In the genomic region with DNA sequence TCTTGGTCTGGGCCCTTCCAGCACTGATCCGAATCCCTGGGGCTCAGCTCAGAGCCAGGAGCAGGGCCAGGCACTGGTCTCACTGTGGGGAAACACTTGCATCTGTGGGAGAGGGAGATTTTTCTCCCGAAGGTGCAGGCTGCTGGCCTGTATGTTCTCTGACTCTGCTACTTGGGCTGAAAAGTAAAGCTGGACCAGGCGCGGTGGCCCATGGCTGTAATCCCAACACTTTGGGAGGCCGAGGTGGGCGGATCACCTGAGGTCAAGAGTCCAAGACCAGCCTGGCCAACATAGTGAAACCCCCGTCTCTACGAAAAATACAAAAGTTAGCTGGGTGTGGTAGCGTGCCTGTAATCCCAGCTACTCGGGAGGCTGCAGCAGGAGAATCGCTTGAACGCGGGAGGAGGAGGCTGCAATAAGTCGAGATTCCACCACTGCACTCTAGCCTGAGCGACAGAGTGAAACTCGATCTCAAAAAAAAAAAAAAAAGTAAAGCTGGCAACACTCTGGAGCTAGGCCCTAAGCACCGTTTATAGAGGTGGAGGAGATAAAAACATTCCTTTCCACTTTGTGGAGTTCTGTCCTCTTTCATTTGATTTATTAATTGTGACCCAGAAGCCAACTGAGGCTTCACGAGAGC, we compare ENCODE assay signal across 24 cellular contexts. TPM values are rescaled to one million over a fixed set of nuclear protein-coding genes. Genes with fewer than 3 reads are reported as not detected.
DNase-seq lines count a peak whose midpoint lies in the region; ATAC-seq and TF ChIP-seq lines count a peak whose summit lies in the region.
"Had no signal": no experiment of that assay in that cellular context is flagged by ENCODE, and none has a peak within 500 bp of the region (broad histone marks: within the 10 kb centered on the region; RNA-seq: fewer than 3 reads in every experiment).

No MANE protein-coding gene starts in this region.

- H3K27me3 ChIP-seq in NT2/D1 (ENCODE audit: insufficient read depth, insufficient read length) (no peaks in the 10 kb centered on the region), cardiac muscle cell (no peaks in the 10 kb centered on the region), muscle layer of duodenum (ENCODE audit: low read depth, low read length) (no peaks in the 10 kb centered on the region), skeletal muscle tissue (ENCODE audit: control insufficient read depth in 3 of 3, insufficient read depth in 3 of 3, low read length in 3 of 3) (no peaks in the 10 kb centered on the region)
- H3K27me3 ChIP-seq: BLaER1 had no signal

- no peak overlapping the region for H3K27ac Mint-ChIP-seq in activated naive CD4-positive, alpha-beta T cell treated with anti-CD3 and anti-CD28 coated beads, Interleukin-2, amount 50 U/mL, for 72 hours
- H3K27ac Mint-ChIP-seq: activated naive CD4-positive, alpha-beta T cell treated with anti-CD3 and anti-CD28 coated beads, Interleukin-2, amount 50 U/mL, for 24 hours; mesothelial cell of epicardium; T-helper 2 cell treated with Interferon-gamma antibody and Interleukin-4, amounts not matched to agents 5 μg/mL and 100 μg/mL, for 36 hours had no signal

- no peak for ATAC-seq in GM18867 (IDR thresholded peaks at IDR 0.05; ENCODE audit: unreplicated experiment)
- ATAC-seq in activated naive CD4-positive, alpha-beta T cell treated with anti-CD3 and anti-CD28 coated beads, Interleukin-2, amount 50 U/mL, for 72 hours = no peak
- ATAC-seq: GM12878, left colon had no signal

- H3K9ac ChIP-seq in NT2/D1 (ENCODE audit: insufficient read length, low read depth) = peak overlapping the region; percentile 51
- H3K9ac ChIP-seq in skeletal muscle tissue (ENCODE audit: low read depth in 1 of 3, low read length in 3 of 3) = peak overlapping the region in 2 of 3 donors; percentile 64 to 81
- H3K9ac ChIP-seq: BLaER1, KMS-11 had no signal

- DNase-seq in NT2/D1 (ENCODE audit: low read depth, low spot score) = no peak
- no peak for DNase-seq in cardiac muscle cell (ENCODE audit: low read depth in 1 of 2, low spot score in 1 of 2)
- no peak for DNase-seq in stimulated activated CD4-positive, alpha-beta T cell treated with anti-CD3 and anti-CD28 coated beads, Interleukin-4, amount 100 ng/mL, for 1 hour
- DNase-seq in foreskin fibroblast = no peak
- DNase-seq in activated naive CD4-positive, alpha-beta T cell treated with anti-CD3 and anti-CD28 coated beads, Interleukin-2, amount 50 U/mL, for 72 hours (ENCODE audit: low spot score in 2 of 2) = no peak
- DNase-seq: activated CD4-positive, alpha-beta T cell treated with anti-CD3 and anti-CD28 coated beads for 48 hours; DMS79 treated with DMSO at 0.1 percent for 48 hours; dorsolateral prefrontal cortex; left colon; NCI-H187; NCI-H526; stimulated activated CD4-positive, alpha-beta T cell treated with anti-CD3 and anti-CD28 coated beads, Interleukin-2, amount 100 ng/mL, for 24 hours had no signal

- no peak for TF ChIP-seq CTCF in cardiac muscle cell (IDR thresholded peaks at IDR 0.05; ENCODE audit: low read depth, low read length)
- no peak for TF ChIP-seq CTCF in foreskin fibroblast (IDR thresholded peaks at IDR 0.05; ENCODE audit: low read depth, low read length)

- H3K9me3 ChIP-seq in NT2/D1 (ENCODE audit: insufficient read depth, low read length) (no peaks in the 10 kb centered on the region), cardiac muscle cell (ENCODE audit: low read depth) (no peaks in the 10 kb centered on the region), muscle layer of duodenum (ENCODE audit: control insufficient read depth in 1 of 2, low read length in 2 of 2) (no peaks in the 10 kb centered on the region), skeletal muscle tissue (ENCODE audit: control insufficient read depth in 3 of 3, low read length in 3 of 3) (no peaks in the 10 kb centered on the region)
- H3K9me3 ChIP-seq: BLaER1 had no signal

- no peaks in the 10 kb centered on the region for H3K9me3 Mint-ChIP-seq in activated naive CD4-positive, alpha-beta T cell treated with anti-CD3 and anti-CD28 coated beads, Interleukin-2, amount 50 U/mL, for 72 hours
- H3K9me3 Mint-ChIP-seq: activated naive CD4-positive, alpha-beta T cell treated with anti-CD3 and anti-CD28 coated beads, Interleukin-2, amount 50 U/mL, for 24 hours; central memory CD8-positive, alpha-beta T cell; T-helper 2 cell treated with Interferon-gamma antibody and Interleukin-4, amounts not matched to agents 5 μg/mL and 100 μg/mL, for 36 hours had no signal

- H3K4me3 ChIP-seq in NT2/D1 (ENCODE audit: insufficient read length, low read depth) (no peak overlapping the region), cardiac muscle cell (no peak overlapping the region), muscle layer of duodenum (ENCODE audit: low read depth in 1 of 2, low read length in 2 of 2) (no peak overlapping the region), skeletal muscle tissue (ENCODE audit: low read length in 3 of 3) (peak overlapping the region in 2 of 3 donors; percentile 56 to 61), foreskin fibroblast (ENCODE audit: low read depth in 1 of 2, low read length in 2 of 2) (no peak overlapping the region)
- H3K4me3 ChIP-seq: BLaER1, dorsolateral prefrontal cortex, GM12878, smooth muscle cell had no signal

- no peaks in the 10 kb centered on the region for H3K36me3 Mint-ChIP-seq in activated naive CD4-positive, alpha-beta T cell treated with anti-CD3 and anti-CD28 coated beads, Interleukin-2, amount 50 U/mL, for 72 hours
- H3K36me3 Mint-ChIP-seq: activated naive CD4-positive, alpha-beta T cell treated with anti-CD3 and anti-CD28 coated beads, Interleukin-2, amount 50 U/mL, for 24 hours; mesothelial cell of epicardium had no signal

- H3K4me1 ChIP-seq in NT2/D1 (ENCODE audit: insufficient read depth, insufficient read length) (peaks cover 12% of the 10 kb centered on the region), cardiac muscle cell (ENCODE audit: low read depth) (peaks cover 51% of the 10 kb centered on the region), muscle layer of duodenum (ENCODE audit: control insufficient read depth in 1 of 2, insufficient read depth in 2 of 2, low read length in 2 of 2) (peaks cover 0 to 25% of the 10 kb centered on the region in 2 donors), skeletal muscle tissue (ENCODE audit: control insufficient read depth in 3 of 3, insufficient read depth in 3 of 3, low read length in 3 of 3) (peaks cover 74 to 85% (median 80%) of the 10 kb centered on the region in 3 donors)
- H3K4me1 ChIP-seq: BLaER1 had no signal

- H3K36me3 ChIP-seq in NT2/D1 (ENCODE audit: insufficient read depth, insufficient read length, low read length) (peaks cover 20% of the 10 kb centered on the region), cardiac muscle cell (peaks cover 8% of the 10 kb centered on the region), muscle layer of duodenum (ENCODE audit: control insufficient read depth in 1 of 2, insufficient read depth in 2 of 2, low read length in 2 of 2) (no peaks in the 10 kb centered on the region), skeletal muscle tissue (ENCODE audit: control insufficient read depth in 3 of 3, insufficient read depth in 3 of 3, low read length in 3 of 3) (peaks cover 0 to 5% (median 0%) of the 10 kb centered on the region in 3 donors)
- H3K36me3 ChIP-seq: BLaER1 had no signal

- H3K27ac ChIP-seq in cardiac muscle cell (peak overlapping the region; percentile 100), muscle layer of duodenum (ENCODE audit: low read length) (peak overlapping the region; percentile 31), skeletal muscle tissue (ENCODE audit: low read depth, low read length) (peak overlapping the region; percentile 89)
- H3K27ac ChIP-seq: BLaER1, dorsolateral prefrontal cortex, KMS-11 had no signal

RNA-seq across cellular contexts. Expression of gene JPH2, which starts 41.7 kb away (rescaled TPM):
- total RNA-seq in cardiac muscle cell = 154 and 205 TPM in 2 replicates
- polyA plus RNA-seq in cardiac muscle cell = 97.2 and 142 TPM in 2 replicates
- total RNA-seq in skeletal muscle tissue = 85.1 TPM
- under 1 TPM in 1 of 2 donors, not detected in 1; 0.97 TPM for total RNA-seq in activated naive CD4-positive, alpha-beta T cell treated with anti-CD3 and anti-CD28 coated beads, Interleukin-2, amount 50 U/mL, for 72 hours
- total RNA-seq: GM12878 had no signal
- polyA plus RNA-seq: neural cell had no signal

Comparison
In these comparisons a context has a peak if more than half of its experiments do, and no peak if none do; other contexts are left out.
1. H3K4me3 ChIP-seq: peak in skeletal muscle tissue (2 of 3); none in NT2/D1 (single experiment), cardiac muscle cell (single experiment), muscle layer of duodenum (0 of 2) and foreskin fibroblast (0 of 2).
2. H3K27ac ChIP-seq: peak in every context shown above with its lines; median percentile 100 in cardiac muscle cell; 89 in skeletal muscle tissue; 31 in muscle layer of duodenum.
3. RNA of gene JPH2, which starts 41.7 kb away (total RNA-seq): 154 to 205 TPM in cardiac muscle cell and 85.1 TPM in skeletal muscle tissue (single experiment); 0.97 TPM in activated naive CD4-positive, alpha-beta T cell treated with anti-CD3 and anti-CD28 coated beads, Interleukin-2, amount 50 U/mL, for 72 hours; every median in the first group is over 10 times any median in the second.